ENCODE assay signal across 15 cellular contexts in genomic region chr1:230713547-230713914, GRCh38. TPM values are rescaled to one million over a fixed set of nuclear protein-coding genes. Genes with fewer than 3 reads are reported as not detected.
A peak's percentile ranks its signal among the peaks of the same experiment; 100 is the strongest.
DNase-seq lines count a peak whose midpoint lies in the region; ATAC-seq and TF ChIP-seq lines count a peak whose summit lies in the region.
"Had no signal": no experiment of that assay in that cellular context is flagged by ENCODE, and none has a peak within 500 bp of the region (broad histone marks: within the 10 kb centered on the region; RNA-seq: fewer than 3 reads in every experiment).

No MANE protein-coding gene starts in this region.

- H3K79me2 ChIP-seq in osteoblast (ENCODE audit: insufficient read depth, low read length), result no peaks in the 10 kb centered on the region

- no peak for TF ChIP-seq POLR2A in vagina (IDR thresholded peaks at IDR 0.05)

- no peak for DNase-seq in Right ventricle myocardium superior
- DNase-seq in osteoblast (ENCODE audit: insufficient read length, low spot score, missing footprints), result no peak
- DNase-seq in vagina (ENCODE audit: extremely low spot score in 2 of 2), result no peak
- DNase-seq in HK-2 (ENCODE audit: unreplicated experiment), result no peak
- no peak for DNase-seq in stimulated activated CD4-positive, alpha-beta T cell treated with anti-CD3 and anti-CD28 coated beads, Interleukin-12 subunit alpha, Interleukin-12 subunit beta, amount 100 ng/mL, for 4 hours
- no peak for DNase-seq in activated effector memory CD4-positive, alpha-beta T cell treated with anti-CD3 and anti-CD28 coated beads, Interleukin-2, amount 50 U/mL, for 16 hours
- DNase-seq: activated gamma-delta T cell; CD4-positive, CD25-positive, alpha-beta regulatory T cell; H7; NCI-H187; stimulated activated CD4-positive, alpha-beta T cell treated with anti-CD3 and anti-CD28 coated beads, Interleukin-4, amount 100 ng/mL, for 24 hours had no signal

- H3K36me3 ChIP-seq in osteoblast (ENCODE audit: insufficient read depth, low read length) (no peaks in the 10 kb centered on the region), vagina (no peaks in the 10 kb centered on the region)

- peaks cover 11% of the 10 kb centered on the region for H3K4me1 ChIP-seq in osteoblast (ENCODE audit: insufficient read depth, low read length)
- H3K4me1 ChIP-seq in vagina, result peaks cover 14% of the 10 kb centered on the region

- H3K27me3 ChIP-seq in osteoblast (ENCODE audit: insufficient read depth, low read length), result no peaks in the 10 kb centered on the region
- H3K27me3 ChIP-seq in vagina, result no peaks in the 10 kb centered on the region

- TF ChIP-seq CTCF in VCaP (conservative IDR thresholded peaks at IDR 0.05) (no peak), osteoblast (IDR thresholded peaks at IDR 0.05; ENCODE audit: extremely low read depth, low read depth, low read length) (no peak), vagina (IDR thresholded peaks at IDR 0.05) (no peak)

- ATAC-seq in Right ventricle myocardium superior (ENCODE audit: poor library complexity), result peak; percentile 6

- H3K9me3 ChIP-seq in osteoblast (ENCODE audit: low read depth, low read length), result no peaks in the 10 kb centered on the region
- H3K9me3 ChIP-seq in vagina, result no peaks in the 10 kb centered on the region
- H3K9me3 ChIP-seq: mucosa of descending colon had no signal

- peak overlapping the region; percentile 63 for H2AFZ ChIP-seq in osteoblast (ENCODE audit: low read length)

- H3K4me2 ChIP-seq in osteoblast (ENCODE audit: insufficient read depth, low read length), result peak overlapping the region; percentile 78

- intact Hi-C loops in Right ventricle myocardium superior (cut with DNase I), result no loop called here
- intact Hi-C loops in vagina (cut with DNase I), result no loop called here

- H3K27ac ChIP-seq in VCaP, result peak overlapping the region; percentile 34
- peak overlapping the region; percentile 41 for H3K27ac ChIP-seq in osteoblast (ENCODE audit: low read depth, low read length)
- no peak overlapping the region for H3K27ac ChIP-seq in vagina

- peak overlapping the region; percentile 45 for H3K4me3 ChIP-seq in osteoblast (ENCODE audit: insufficient read depth, low read length)
- peak overlapping the region; percentile 7 to 30 for H3K4me3 ChIP-seq in vagina
- H3K4me3 ChIP-seq: mucosa of descending colon had no signal

- no peaks in the 10 kb centered on the region for H4K20me1 ChIP-seq in osteoblast (ENCODE audit: insufficient read depth, low read length)

RNA-seq across cellular contexts. Expression of gene AGT, which starts 0.4 kb away (rescaled TPM):
- total RNA-seq in Right ventricle myocardium superior (56.2 TPM), osteoblast (1.5 and 6.2 TPM in 2 replicates), vagina (9.6 TPM)
- total RNA-seq: activated CD8-positive, alpha-beta memory T cell treated with anti-CD3 and anti-CD28 coated beads for 36 hours; CD4-positive, CD25-positive, alpha-beta regulatory T cell; MCF 10A had no signal

RNA-seq across cellular contexts. Expression of gene CAPN9, which starts 33.7 kb away (rescaled TPM):
- total RNA-seq in Right ventricle myocardium superior (0.83 TPM), osteoblast (under 0.01 TPM in 1 of 2 replicates, not detected in the other), vagina (not detected)
- total RNA-seq: activated CD8-positive, alpha-beta memory T cell treated with anti-CD3 and anti-CD28 coated beads for 36 hours; CD4-positive, CD25-positive, alpha-beta regulatory T cell; MCF 10A had no signal
